ENCODE assay signal across 8 cellular contexts in the genomic region with DNA sequence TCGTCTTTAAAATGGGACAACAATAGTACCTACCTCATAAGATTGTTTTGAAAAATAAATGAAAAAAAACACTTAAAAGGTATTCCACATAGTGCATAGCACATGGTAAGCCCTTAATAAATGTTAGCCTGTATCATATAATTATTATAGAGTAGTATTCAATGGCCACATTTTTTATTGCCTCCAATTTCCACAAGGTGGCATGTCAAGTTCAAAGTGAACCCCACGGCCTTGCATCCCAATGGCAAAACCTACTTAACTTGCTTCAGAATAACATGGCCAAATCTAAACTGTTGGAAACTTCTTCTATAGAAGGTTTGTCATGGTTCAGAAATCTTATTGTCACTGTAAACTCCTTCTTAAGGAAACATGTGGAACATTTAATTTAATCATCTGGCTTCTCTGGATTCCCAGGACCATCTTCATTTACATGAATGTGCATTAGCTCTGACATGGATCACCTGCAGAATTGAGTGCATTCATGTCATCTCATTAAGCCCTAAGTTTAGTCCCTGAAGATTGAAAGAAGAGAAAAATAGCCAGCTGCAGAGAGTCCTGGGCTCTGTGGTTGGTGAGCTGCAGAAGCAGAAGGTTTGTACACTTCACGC.
A peak's percentile ranks its signal among the peaks of the same experiment; 100 is the strongest.
DNase-seq lines count a peak whose midpoint lies in the region; ATAC-seq and TF ChIP-seq lines count a peak whose summit lies in the region.

No MANE protein-coding gene starts in this region.

- POLR2A ChIA-PET in AG04450 (lab: Yijun Ruan, JAX), result no interaction called here
- POLR2A ChIA-PET in activated CD8-positive, alpha-beta T cell treated with anti-CD3 and anti-CD28 coated beads, Interleukin-2, amount 10 ng/mL, durations not matched to agents 7 days and 5 days (lab: Charles Lee), result interaction anchor here (1.5 kb wide), 1 partner anchor 21 kb away, joined by 3 read pairs; no protein-coding TSS in a partner anchor

- peak; percentile 60 for ATAC-seq in activated CD8-positive, alpha-beta T cell treated with anti-CD3 and anti-CD28 coated beads, Interleukin-2, amount 10 ng/mL, durations not matched to agents 7 days and 5 days
- ATAC-seq in left cardiac atrium, result peak; percentile 76 to 81
- no peak for ATAC-seq in GM21717 (IDR thresholded peaks at IDR 0.05; ENCODE audit: unreplicated experiment)

- no peak overlapping the region for H3K4me3 Mint-ChIP-seq in activated CD8-positive, alpha-beta T cell treated with anti-CD3 and anti-CD28 coated beads, Interleukin-2, amount 10 ng/mL, durations not matched to agents 7 days and 5 days

- H3K27ac ChIP-seq in AG04450 (ENCODE audit: low read depth, low read length) (no peak overlapping the region), stomach (no peak overlapping the region)

- no peaks in the 10 kb centered on the region for H3K9me3 Mint-ChIP-seq in activated CD8-positive, alpha-beta T cell treated with anti-CD3 and anti-CD28 coated beads, Interleukin-2, amount 10 ng/mL, durations not matched to agents 7 days and 5 days (ENCODE audit: insufficient read depth)

- no peak for TF ChIP-seq EP300 in stomach (IDR thresholded peaks at IDR 0.05)

- H3K36me3 ChIP-seq in stomach, result peaks cover 0 to 5% (median 2%) of the 10 kb centered on the region in 4 donors

- peak; percentile 26 for DNase-seq in AG04450 (ENCODE audit: low read depth, low spot score)
- peak; percentile 66 for DNase-seq in GM12865 (ENCODE audit: low read depth)
- peak; percentile 59 for DNase-seq in KBM-7
- DNase-seq in activated CD8-positive, alpha-beta T cell treated with anti-CD3 and anti-CD28 coated beads, Interleukin-2, amount 10 ng/mL, durations not matched to agents 7 days and 5 days, result peak; percentile 47
- no peak for DNase-seq in left cardiac atrium
- no peak for DNase-seq in stomach
- DNase-seq in T1000 (lab: John Stamatoyannopoulos, UW), result no peak

- H3K27me3 ChIP-seq in AG04450 (ENCODE audit: control insufficient read depth, insufficient read depth, low read length) (no peaks in the 10 kb centered on the region), stomach (no peaks in the 10 kb centered on the region)

- no peaks in the 10 kb centered on the region for H3K36me3 Mint-ChIP-seq in activated CD8-positive, alpha-beta T cell treated with anti-CD3 and anti-CD28 coated beads, Interleukin-2, amount 10 ng/mL, durations not matched to agents 7 days and 5 days (ENCODE audit: low read depth)

- peaks cover 0 to 12% (median 0%) of the 10 kb centered on the region in 4 donors for H3K4me1 ChIP-seq in stomach

- intact Hi-C loops in left cardiac atrium (cut with DNase I) (loop anchor here (2.0 to 10.0 kb wide), 3 partner anchors 162 to 255 kb away; partner anchors contain the start of gene BMP2K (in 2 of the 2)), stomach (cut with DNase I; ENCODE audit: low total_unique reads) (loop anchor here (10.0 kb wide), 1 partner anchor 252 kb away; no protein-coding TSS in a partner anchor)

- peak; percentile 68 for TF ChIP-seq CTCF in AG04450 (IDR thresholded peaks at IDR 0.05; ENCODE audit: low read depth, low read length)
- peak; percentile 40 for TF ChIP-seq CTCF in GM12865 (IDR thresholded peaks at IDR 0.05; ENCODE audit: insufficient read depth, low read depth, low read length, missing control alignments)
- TF ChIP-seq CTCF in stomach (IDR thresholded peaks at IDR 0.05), result peak in 5 of 7 experiments; percentile 30 to 64 (median 43)

- H3K4me1 Mint-ChIP-seq in activated CD8-positive, alpha-beta T cell treated with anti-CD3 and anti-CD28 coated beads, Interleukin-2, amount 10 ng/mL, durations not matched to agents 7 days and 5 days (ENCODE audit: low read depth), result peaks cover 41% of the 10 kb centered on the region

- no peaks in the 10 kb centered on the region for H3K9me3 ChIP-seq in AG04450 (ENCODE audit: control insufficient read depth, insufficient read depth, low read length)
- no peaks in the 10 kb centered on the region for H3K9me3 ChIP-seq in stomach

- CTCF ChIA-PET in AG04450 (lab: Charles Lee), result interaction anchor here (0.6 to 2.5 kb wide), 11 partner anchors 32 to 327 kb away, joined by 3 to 30 read pairs (median 3); partner anchors contain the start of gene PAQR3
- CTCF ChIA-PET in activated CD8-positive, alpha-beta T cell treated with anti-CD3 and anti-CD28 coated beads, Interleukin-2, amount 10 ng/mL, durations not matched to agents 7 days and 5 days (lab: Charles Lee), result interaction anchor here (0.8 to 5.2 kb wide), 18 partner anchors 9 to 254 kb away, joined by 3 to 39 read pairs (median 4); partner anchors contain the start of gene BMP2K

- TF ChIP-seq POLR2A in stomach (IDR thresholded peaks at IDR 0.05), result no peak

- 58 to 64% (median 59%) methylated on average over 3 of the region's 3 CpGs for WGBS in stomach, 5 donors

- H3K27ac Mint-ChIP-seq in activated CD8-positive, alpha-beta T cell treated with anti-CD3 and anti-CD28 coated beads, Interleukin-2, amount 10 ng/mL, durations not matched to agents 7 days and 5 days, result no peak overlapping the region

- in situ Hi-C loops in KBM-7 (cut with MboI; ENCODE audit: low pct_unique_long_range_greater_than_20kb, low sequenced_read_pairs), result no loop called here

- H3K4me3 ChIP-seq in AG04450 (ENCODE audit: low read depth, low read length) (no peak overlapping the region), GM12865 (ENCODE audit: low read depth, low read length) (no peak overlapping the region), stomach (no peak overlapping the region)

- H3K27me3 Mint-ChIP-seq in activated CD8-positive, alpha-beta T cell treated with anti-CD3 and anti-CD28 coated beads, Interleukin-2, amount 10 ng/mL, durations not matched to agents 7 days and 5 days (ENCODE audit: low read depth), result no peaks in the 10 kb centered on the region

Comparison
In these comparisons a context has a peak if more than half of its experiments do, and no peak if none do; other contexts are left out.
1. DNase-seq: peak in AG04450 (single experiment), GM12865 (single experiment), KBM-7 (single experiment) and activated CD8-positive, alpha-beta T cell treated with anti-CD3 and anti-CD28 coated beads, Interleukin-2, amount 10 ng/mL, durations not matched to agents 7 days and 5 days (single experiment); none in left cardiac atrium (single experiment), stomach (single experiment) and T1000 (single experiment).
2. Peak in every context shown above with its lines, with median percentiles within 50 percentile points of each other: CTCF ChIP-seq.